Comparison of ENCODE assay signal across 11 cellular contexts in genomic region chr13:48819889-48820288, GRCh38.
"Had no signal": no experiment of that assay in that cellular context is flagged by ENCODE, and none has a peak within 500 bp of the region (broad histone marks: within the 10 kb centered on the region; RNA-seq: fewer than 3 reads in every experiment).

No MANE protein-coding gene starts in this region.

- H3K27me3 ChIP-seq: adrenal gland, right lobe of liver had no signal

- H3K4me1 ChIP-seq: prostate gland had no signal

- H3K4me3 ChIP-seq: adrenal gland, prostate gland, right lobe of liver had no signal

- H3K27ac ChIP-seq: adrenal gland, prostate gland, right lobe of liver had no signal

- H3K36me3 ChIP-seq: adrenal gland, prostate gland, right lobe of liver had no signal

- DNase-seq: activated B cell treated with CpG ODN at 0.5 μM for 24 hours; activated naive CD4-positive, alpha-beta T cell treated with anti-CD3 and anti-CD28 coated beads, Interleukin-2, amount 50 U/mL, for 16 hours; adrenal gland; effector memory CD8-positive, alpha-beta T cell; erythroblast; immature natural killer cell; occipital lobe; right lobe of liver; stimulated activated naive B cell treated with anti-CD40 and anti-IgM and Interleukin-4, amounts not matched to agents 10 μg/mL and 1 μg/mL and 100 μg/mL, for 72 hours; trophoblast cell had no signal

- H3K9me3 ChIP-seq: adrenal gland, prostate gland, right lobe of liver had no signal
